In the genomic region with DNA sequence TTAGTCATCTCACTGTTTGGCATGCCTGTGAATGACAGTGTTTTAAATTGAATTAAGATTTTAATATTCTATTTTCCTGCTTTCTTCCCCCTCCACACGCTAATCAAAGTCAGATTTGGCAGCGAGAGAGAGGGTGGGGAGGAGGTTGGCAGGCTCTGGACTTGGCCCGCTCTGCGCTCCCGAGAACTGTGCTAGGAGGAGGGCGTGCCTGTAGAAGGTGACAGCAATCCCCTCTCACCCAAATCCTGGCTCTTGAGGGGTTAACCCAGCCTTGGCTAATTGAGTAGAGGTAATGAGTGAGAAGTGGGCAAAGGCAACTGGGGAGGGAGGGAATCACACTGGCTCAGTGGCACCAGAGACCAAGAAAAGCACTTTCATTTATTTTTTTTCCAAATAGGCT, we compare ENCODE assay signal across 20 cellular contexts. TPM values are rescaled to one million over a fixed set of nuclear protein-coding genes. Genes with fewer than 3 reads are reported as not detected.
DNase-seq lines count a peak whose midpoint lies in the region; ATAC-seq and TF ChIP-seq lines count a peak whose summit lies in the region.
"Had no signal": no experiment of that assay in that cellular context is flagged by ENCODE, and none has a peak within 500 bp of the region (broad histone marks: within the 10 kb centered on the region; RNA-seq: fewer than 3 reads in every experiment).

No MANE protein-coding gene starts in this region.

- intact Hi-C loops in right cardiac atrium (cut with DNase I): no loop called here
- intact Hi-C loops in CD4-positive, alpha-beta memory T cell (cut with micrococcal nuclease): no loop called here

- no peaks in the 10 kb centered on the region for H3K9me2 ChIP-seq in GM23338 (ENCODE audit: insufficient read depth)

- H2AFZ ChIP-seq in GM23338: no peak overlapping the region
- H2AFZ ChIP-seq: PC-9 had no signal

- H3K36me3 Mint-ChIP-seq in GM23338 (ENCODE audit: low read depth): no peaks in the 10 kb centered on the region
- H3K36me3 Mint-ChIP-seq in activated T-helper 17 cell treated with anti-CD3 and anti-CD28 coated beads, Interleukin-2, amount 50 U/mL, for 72 hours (ENCODE audit: low read depth): no peaks in the 10 kb centered on the region
- H3K36me3 Mint-ChIP-seq in CD4-positive, alpha-beta memory T cell: no peaks in the 10 kb centered on the region
- H3K36me3 Mint-ChIP-seq: activated CD8-positive, alpha-beta memory T cell treated with anti-CD3 and anti-CD28 coated beads, Interleukin-2, amount 10 ng/mL, durations not matched to agents 7 days and 5 days had no signal

- no peaks in the 10 kb centered on the region for H4K20me1 ChIP-seq in GM23338 (replicated peaks; ENCODE audit: insufficient read depth)

- H3K4me1 ChIP-seq in GM23338 (ENCODE audit: insufficient read depth) (peaks cover 37% of the 10 kb centered on the region), right cardiac atrium (ENCODE audit: control insufficient read depth, insufficient read depth, low read length) (no peaks in the 10 kb centered on the region)
- H3K4me1 ChIP-seq in CD4-positive, alpha-beta memory T cell (ENCODE audit: insufficient read depth, low read length): peaks cover 8% of the 10 kb centered on the region
- H3K4me1 ChIP-seq: adrenal gland, SJCRH30 had no signal

- H3K4me3 Mint-ChIP-seq in GM23338: no peak overlapping the region
- no peak overlapping the region for H3K4me3 Mint-ChIP-seq in activated T-helper 17 cell treated with anti-CD3 and anti-CD28 coated beads, Interleukin-2, amount 50 U/mL, for 72 hours
- no peak overlapping the region for H3K4me3 Mint-ChIP-seq in CD4-positive, alpha-beta memory T cell
- H3K4me3 Mint-ChIP-seq: activated CD4-positive, alpha-beta T cell treated with anti-CD3 and anti-CD28 coated beads, Interleukin-2, amount 10 ng/mL, durations not matched to agents 24 days and 14 days; activated CD8-positive, alpha-beta memory T cell treated with anti-CD3 and anti-CD28 coated beads, Interleukin-2, amount 10 ng/mL, durations not matched to agents 7 days and 5 days had no signal

- H3F3A ChIP-seq in GM23338 (replicated peaks; ENCODE audit: low read depth): peaks cover 12% of the 10 kb centered on the region; the same call in 1 of the 2 replicates

- POLR2A ChIA-PET in CD4-positive, alpha-beta memory T cell (lab: Charles Lee; ENCODE audit: partially characterized antibody): interaction anchor here (0.6 kb wide), 1 partner anchor 336 kb away, joined by 3 read pairs; no protein-coding TSS in a partner anchor

- peaks cover 39% of the 10 kb centered on the region for H3K4me1 Mint-ChIP-seq in GM23338
- peaks cover 8% of the 10 kb centered on the region for H3K4me1 Mint-ChIP-seq in activated T-helper 17 cell treated with anti-CD3 and anti-CD28 coated beads, Interleukin-2, amount 50 U/mL, for 72 hours
- peaks cover 4 to 9% (median 7%) of the 10 kb centered on the region in 4 donors for H3K4me1 Mint-ChIP-seq in CD4-positive, alpha-beta memory T cell

- H3K27ac Mint-ChIP-seq in GM23338: no peak overlapping the region
- H3K27ac Mint-ChIP-seq in activated T-helper 17 cell treated with anti-CD3 and anti-CD28 coated beads, Interleukin-2, amount 50 U/mL, for 72 hours: no peak overlapping the region
- no peak overlapping the region for H3K27ac Mint-ChIP-seq in CD4-positive, alpha-beta memory T cell
- H3K27ac Mint-ChIP-seq: activated CD4-positive, alpha-beta T cell treated with anti-CD3 and anti-CD28 coated beads, Interleukin-2, amount 10 ng/mL, durations not matched to agents 24 days and 14 days; activated CD8-positive, alpha-beta memory T cell treated with anti-CD3 and anti-CD28 coated beads, Interleukin-2, amount 10 ng/mL, durations not matched to agents 7 days and 5 days; activated T-helper 2 cell treated with anti-CD3 and anti-CD28 coated beads, Interferon-gamma antibody, Interleukin-2, Interleukin-4, amounts not matched to agents 10 μg/mL and 5 μg/mL and 100 μg/mL, durations not matched to agents 14 hours and 24 hours and 36 hours had no signal

- DNase-seq in GM23338 (ENCODE audit: low spot score) (no peak), ecto neural progenitor cell (ENCODE audit: low spot score) (peak; percentile 31), right cardiac atrium (peak; percentile 55 to 82 (median 81)), putamen (ENCODE audit: low spot score) (peak; percentile 16), islet precursor cell (no peak), SIG-M5 treated with dmso at 0.1 percent for 504 hours (lab: John Stamatoyannopoulos, UW; ENCODE audit: unreplicated experiment) (no peak)
- DNase-seq in CD4-positive, alpha-beta memory T cell: no peak
- DNase-seq: ACHN; activated CD4-positive, alpha-beta T cell treated with anti-CD3 and anti-CD28 coated beads, Interleukin-2, amount 10 ng/mL, durations not matched to agents 24 days and 14 days; activated CD8-positive, alpha-beta memory T cell treated with anti-CD3 and anti-CD28 coated beads, Interleukin-2, amount 10 ng/mL, durations not matched to agents 7 days and 5 days; GDM1; T-helper 1 cell; testis had no signal

- H3K27me3 ChIP-seq in GM23338 (ENCODE audit: insufficient read depth) (no peaks in the 10 kb centered on the region), right cardiac atrium (ENCODE audit: control insufficient read depth, insufficient read depth) (no peaks in the 10 kb centered on the region)
- no peaks in the 10 kb centered on the region for H3K27me3 ChIP-seq in CD4-positive, alpha-beta memory T cell (ENCODE audit: insufficient read depth, low read length)
- H3K27me3 ChIP-seq: adrenal gland, right lobe of liver, SJCRH30, testis had no signal

- H3K4me3 ChIP-seq in GM23338: 0 out of 2 replicates have a peak overlapping the region, but pooled peaks have one; percentile 24
- no peak overlapping the region for H3K4me3 ChIP-seq in right cardiac atrium (ENCODE audit: low read length)
- H3K4me3 ChIP-seq in CD4-positive, alpha-beta memory T cell (ENCODE audit: low read length in 2 of 2): no peak overlapping the region
- H3K4me3 ChIP-seq: adrenal gland, PC-9, right lobe of liver, SJCRH30, testis had no signal

- H3K4me2 ChIP-seq in GM23338: peak overlapping the region; percentile 63
- H3K4me2 ChIP-seq: PC-9 had no signal

- CTCF ChIA-PET in CD4-positive, alpha-beta memory T cell (lab: Charles Lee; ENCODE audit: partially characterized antibody): interaction anchor here (1.1 to 6.1 kb wide), 2 partner anchors 13 to 105 kb away, joined by 3 to 30 read pairs; no protein-coding TSS in a partner anchor

- H3K27me3 Mint-ChIP-seq in GM23338 (ENCODE audit: insufficient read depth, low read depth, poor library complexity): peaks cover 11% of the 10 kb centered on the region
- H3K27me3 Mint-ChIP-seq in activated T-helper 17 cell treated with anti-CD3 and anti-CD28 coated beads, Interleukin-2, amount 50 U/mL, for 72 hours: peaks cover 15% of the 10 kb centered on the region
- H3K27me3 Mint-ChIP-seq in CD4-positive, alpha-beta memory T cell: peaks cover 2 to 16% of the 10 kb centered on the region in 2 donors
- H3K27me3 Mint-ChIP-seq: activated CD4-positive, alpha-beta T cell treated with anti-CD3 and anti-CD28 coated beads, Interleukin-2, amount 10 ng/mL, durations not matched to agents 24 days and 14 days; activated CD8-positive, alpha-beta memory T cell treated with anti-CD3 and anti-CD28 coated beads, Interleukin-2, amount 10 ng/mL, durations not matched to agents 7 days and 5 days had no signal

- no peaks in the 10 kb centered on the region for H3K36me3 ChIP-seq in GM23338 (ENCODE audit: insufficient read depth)
- no peaks in the 10 kb centered on the region for H3K36me3 ChIP-seq in CD4-positive, alpha-beta memory T cell (ENCODE audit: insufficient read depth, low read length)
- H3K36me3 ChIP-seq: adrenal gland, right lobe of liver, SJCRH30 had no signal

- ATAC-seq in GM23338: no peak
- ATAC-seq in right cardiac atrium: peak; percentile 73 to 75
- no peak for ATAC-seq in activated T-helper 17 cell treated with anti-CD3 and anti-CD28 coated beads, Interleukin-2, amount 50 U/mL, for 72 hours (replicated peaks)
- ATAC-seq: activated CD8-positive, alpha-beta memory T cell treated with anti-CD3 and anti-CD28 coated beads, Interleukin-2, amount 10 ng/mL, durations not matched to agents 7 days and 5 days; right lobe of liver had no signal

- no peaks in the 10 kb centered on the region for H3K79me2 ChIP-seq in GM23338 (replicated peaks; ENCODE audit: insufficient read depth)

- WGBS in right cardiac atrium: 20% methylated on average over 6 of the region's 6 CpGs

- no peak overlapping the region for H3K27ac ChIP-seq in GM23338 (ENCODE audit: low read depth)
- no peak overlapping the region for H3K27ac ChIP-seq in right cardiac atrium (ENCODE audit: low read length)
- no peak overlapping the region for H3K27ac ChIP-seq in CD4-positive, alpha-beta memory T cell (ENCODE audit: low read depth, low read length)
- H3K27ac ChIP-seq: adrenal gland, C4-2B, PC-9, right lobe of liver, SJCRH30, testis had no signal

- no peaks in the 10 kb centered on the region; the same call in 2 of the 3 replicates for H3K9me3 Mint-ChIP-seq in GM23338
- no peaks in the 10 kb centered on the region for H3K9me3 Mint-ChIP-seq in activated T-helper 17 cell treated with anti-CD3 and anti-CD28 coated beads, Interleukin-2, amount 50 U/mL, for 72 hours
- no peaks in the 10 kb centered on the region for H3K9me3 Mint-ChIP-seq in CD4-positive, alpha-beta memory T cell
- H3K9me3 Mint-ChIP-seq: activated CD4-positive, alpha-beta T cell treated with anti-CD3 and anti-CD28 coated beads, Interleukin-2, amount 10 ng/mL, durations not matched to agents 24 days and 14 days; activated T-helper 2 cell treated with anti-CD3 and anti-CD28 coated beads, Interferon-gamma antibody, Interleukin-2, Interleukin-4, amounts not matched to agents 10 μg/mL and 5 μg/mL and 100 μg/mL, durations not matched to agents 14 hours and 24 hours and 36 hours had no signal

- no peak for TF ChIP-seq CTCF in GM23338 (conservative IDR thresholded peaks at IDR 0.05; ENCODE audit: low read depth in 2 of 2)

- H3K9me3 ChIP-seq in right cardiac atrium (ENCODE audit: control insufficient read depth, low read length): no peaks in the 10 kb centered on the region
- H3K9me3 ChIP-seq in CD4-positive, alpha-beta memory T cell (ENCODE audit: control insufficient read depth in 1 of 2, low read length in 2 of 2): no peaks in the 10 kb centered on the region
- H3K9me3 ChIP-seq: adrenal gland, right lobe of liver, SJCRH30, testis had no signal

RNA-seq across cellular contexts. Expression of a gene that starts 42.2 kb away (rescaled TPM):
- total RNA-seq in GM23338 (2014; rRNA removed; shearing (Covaris generic)): 17.6 and 24.8 TPM in 2 replicates
- 13.4 and 17.0 TPM in 2 replicates for polyA plus RNA-seq in GM23338 (2016; fragmentation: Nextera tagmentation; extraction: Ambion mirVana)
- 1 to 10 TPM; 7.8 to 9.0 (median 8.2) TPM for total RNA-seq in right cardiac atrium
- polyA plus RNA-seq in right cardiac atrium: 5.7 TPM
- total RNA-seq in activated T-helper 17 cell treated with anti-CD3 and anti-CD28 coated beads, Interleukin-2, amount 50 U/mL, for 72 hours: 10 to 100 TPM; 22.0 to 28.7 TPM
- 10 to 100 TPM; 19.9 to 23.1 TPM for total RNA-seq in CD4-positive, alpha-beta memory T cell
- polyA plus RNA-seq in CD4-positive, alpha-beta memory T cell: 10 to 100 TPM in 1 of 2 donors, 1 to 10 TPM in 1; 2.3 to 20.6 TPM

RNA-seq across cellular contexts. Expression of a gene that starts 57.3 kb away (rescaled TPM):
- total RNA-seq in GM23338 (2014; rRNA removed; shearing (Covaris generic)): 52.0 and 96.7 TPM in 2 replicates
- 46.8 and 55.4 TPM in 2 replicates for polyA plus RNA-seq in GM23338 (2016; fragmentation: Nextera tagmentation; extraction: Ambion mirVana)
- total RNA-seq in right cardiac atrium: 10 to 100 TPM; 17.1 to 30.3 (median 23.7) TPM
- polyA plus RNA-seq in right cardiac atrium: 9.6 TPM
- 10 to 100 TPM; 66.4 to 98.1 TPM for total RNA-seq in activated T-helper 17 cell treated with anti-CD3 and anti-CD28 coated beads, Interleukin-2, amount 50 U/mL, for 72 hours
- total RNA-seq in CD4-positive, alpha-beta memory T cell: 10 to 100 TPM; 59.5 to 73.4 TPM
- 10 to 100 TPM; 45.8 to 48.1 TPM for polyA plus RNA-seq in CD4-positive, alpha-beta memory T cell

Comparison
In these comparisons a context has a peak if more than half of its experiments do, and no peak if none do; other contexts are left out.
1. ATAC-seq: peak in right cardiac atrium (2 of 2); none in GM23338 (single experiment) and activated T-helper 17 cell treated with anti-CD3 and anti-CD28 coated beads, Interleukin-2, amount 50 U/mL, for 72 hours (single experiment).
2. DNase-seq: peak in ecto neural progenitor cell (single experiment), right cardiac atrium (3 of 3) and putamen (single experiment); none in GM23338 (single experiment), islet precursor cell (single experiment), SIG-M5 treated with dmso at 0.1 percent for 504 hours (single experiment) and CD4-positive, alpha-beta memory T cell (0 of 5).